ENCODE assay signal across 1 cellular context in genomic region chr6:42879372-42880239, GRCh38.
TF ChIP-seq lines count a peak whose summit lies in the region.

TSS of gene RPL7L1 (plus strand) at chr6:42879616. CDS start at chr6:42879911, 295 bp downstream.

TF ChIP-seq in K562, 482 proteins besides CTCF, POLR2A, EP300 and RAD21 (continued from another document):
- TF ChIP-seq AFF4 (CRISPR knock-in tag; IDR thresholded peaks at IDR 0.05) (peak; percentile 93), SREBF1 (IDR thresholded peaks at IDR 0.05; ENCODE audit: borderline replicate concordance, low read depth, low read length) (no peak), ZNF511 (CRISPR knock-in tag; IDR thresholded peaks at IDR 0.05) (no peak; the same call in 1 of the 2 replicates), HMG20B (CRISPR knock-in tag; IDR thresholded peaks at IDR 0.05) (no peak), THAP7 (CRISPR knock-in tag; IDR thresholded peaks at IDR 0.05) (no peak)
